Comparison of ENCODE assay signal across 21 cellular contexts in the genomic region with DNA sequence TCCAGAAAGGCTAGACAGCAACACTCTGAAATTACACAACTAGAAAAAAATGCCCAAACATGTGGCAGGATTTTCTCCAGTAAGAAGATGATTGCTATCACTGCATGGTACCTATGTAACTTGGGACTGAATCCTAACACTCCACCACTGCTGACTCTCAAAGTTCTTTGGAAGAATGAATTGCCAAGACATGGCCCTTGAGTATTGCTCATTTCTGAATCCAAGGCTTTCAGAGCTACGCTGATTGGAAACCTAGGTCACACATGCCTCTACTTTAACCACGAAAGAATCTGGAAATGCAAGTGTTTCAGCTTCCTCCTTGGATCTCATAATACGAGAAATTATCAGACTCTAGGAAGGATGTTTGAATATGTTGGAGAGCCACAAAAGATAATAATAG.
"Had no signal": no experiment of that assay in that cellular context is flagged by ENCODE, and none has a peak within 500 bp of the region (broad histone marks: within the 10 kb centered on the region; RNA-seq: fewer than 3 reads in every experiment).

No MANE protein-coding gene starts in this region.

- H3K27me3 ChIP-seq: tibial nerve had no signal

- H3K9me3 Mint-ChIP-seq: activated CD4-positive, alpha-beta memory T cell treated with anti-CD3 and anti-CD28 coated beads for 36 hours; activated naive CD4-positive, alpha-beta T cell treated with anti-CD3 and anti-CD28 coated beads for 36 hours; activated naive CD8-positive, alpha-beta T cell treated with anti-CD3 and anti-CD28 coated beads, Interleukin-2, amount 10 ng/mL, durations not matched to agents 7 days and 5 days; activated T-cell treated with anti-CD3 and anti-CD28 coated beads, Interleukin-2, amount 50 U/mL, for 72 hours; dendritic cell treated with granulocyte-macrophage colony-stimulating factor and Interleukin-4, amounts not matched to agents 40 ng/mL and 50 ng/mL, for 4 days; natural killer cell treated with Interleukin-12 subunit alpha and Interleukin-12 subunit beta and Interleukin-15 and Interleukin-18, amount 100 ng/mL, for 72 hours; stimulated activated naive CD8-positive, alpha-beta T cell treated with anti-CD3 and anti-CD28 coated beads, Interleukin-15, Interleukin-2, amounts not matched to agents 100 ng/mL and 50 ng/mL, for 24 hours had no signal

- H3K4me3 ChIP-seq: tibial nerve had no signal

- H3K27ac Mint-ChIP-seq: activated CD4-positive, alpha-beta memory T cell treated with anti-CD3 and anti-CD28 coated beads for 36 hours; activated naive CD4-positive, alpha-beta T cell treated with anti-CD3 and anti-CD28 coated beads for 36 hours; activated naive CD8-positive, alpha-beta T cell treated with anti-CD3 and anti-CD28 coated beads, Interleukin-2, amount 10 ng/mL, durations not matched to agents 7 days and 5 days; activated T-cell treated with anti-CD3 and anti-CD28 coated beads, Interleukin-2, amount 50 U/mL, for 72 hours; dendritic cell treated with granulocyte-macrophage colony-stimulating factor and Interleukin-4, amounts not matched to agents 40 ng/mL and 50 ng/mL, for 4 days; natural killer cell treated with Interleukin-12 subunit alpha and Interleukin-12 subunit beta and Interleukin-15 and Interleukin-18, amount 100 ng/mL, for 72 hours; stimulated activated naive CD8-positive, alpha-beta T cell treated with anti-CD3 and anti-CD28 coated beads, Interleukin-15, Interleukin-2, amounts not matched to agents 100 ng/mL and 50 ng/mL, for 24 hours; T-helper 17 cell had no signal

- H3K36me3 ChIP-seq: tibial nerve had no signal

- H3K36me3 Mint-ChIP-seq: activated CD4-positive, alpha-beta memory T cell treated with anti-CD3 and anti-CD28 coated beads for 36 hours; activated naive CD8-positive, alpha-beta T cell treated with anti-CD3 and anti-CD28 coated beads, Interleukin-2, amount 10 ng/mL, durations not matched to agents 7 days and 5 days; natural killer cell treated with Interleukin-12 subunit alpha and Interleukin-12 subunit beta and Interleukin-15 and Interleukin-18, amount 100 ng/mL, for 72 hours had no signal

- ATAC-seq: activated T-cell treated with anti-CD3 and anti-CD28 coated beads, Interleukin-2, amount 50 U/mL, for 72 hours; left lobe of liver; natural killer cell treated with Interleukin-12 subunit alpha and Interleukin-12 subunit beta and Interleukin-15 and Interleukin-18, amount 100 ng/mL, for 72 hours; T-helper 17 cell had no signal

- H3K9me3 ChIP-seq: tibial nerve had no signal

- DNase-seq: activated CD4-positive, alpha-beta memory T cell treated with anti-CD3 and anti-CD28 coated beads for 36 hours; activated CD4-positive, alpha-beta T cell treated with anti-CD3 and anti-CD28 coated beads for 48 hours; activated effector memory CD4-positive, alpha-beta T cell treated with Interleukin-2 at 50 U/mL for 16 hours; activated naive CD4-positive, alpha-beta T cell treated with anti-CD3 and anti-CD28 coated beads for 36 hours; activated naive CD8-positive, alpha-beta T cell treated with anti-CD3 and anti-CD28 coated beads, Interleukin-2, amount 10 ng/mL, durations not matched to agents 7 days and 5 days; activated T-cell treated with anti-CD3 and anti-CD28 coated beads, Interleukin-2, amount 50 U/mL, for 72 hours; caudate nucleus; effector CD4-positive, alpha-beta T cell; erythroblast; head of caudate nucleus; islet precursor cell; mammary epithelial cell; stimulated activated CD4-positive, alpha-beta T cell treated with anti-CD3 and anti-CD28 coated beads, Interleukin-12 subunit alpha, Interleukin-12 subunit beta, amount 100 ng/mL, for 4 hours; stimulated activated CD4-positive, alpha-beta T cell treated with anti-CD3 and anti-CD28 coated beads, Interleukin-4, amount 100 ng/mL, for 4 hours; SW 1271; T-helper 17 cell had no signal

- H3K27me3 Mint-ChIP-seq: dendritic cell treated with granulocyte-macrophage colony-stimulating factor and Interleukin-4, amounts not matched to agents 40 ng/mL and 50 ng/mL, for 4 days had no signal

- H3K4me1 Mint-ChIP-seq: T-helper 17 cell had no signal

- H3K4me3 Mint-ChIP-seq: activated CD4-positive, alpha-beta memory T cell treated with anti-CD3 and anti-CD28 coated beads for 36 hours; activated naive CD4-positive, alpha-beta T cell treated with anti-CD3 and anti-CD28 coated beads for 36 hours; activated naive CD8-positive, alpha-beta T cell treated with anti-CD3 and anti-CD28 coated beads, Interleukin-2, amount 10 ng/mL, durations not matched to agents 7 days and 5 days; activated T-cell treated with anti-CD3 and anti-CD28 coated beads, Interleukin-2, amount 50 U/mL, for 72 hours; dendritic cell treated with granulocyte-macrophage colony-stimulating factor and Interleukin-4, amounts not matched to agents 40 ng/mL and 50 ng/mL, for 4 days; natural killer cell treated with Interleukin-12 subunit alpha and Interleukin-12 subunit beta and Interleukin-15 and Interleukin-18, amount 100 ng/mL, for 72 hours; stimulated activated naive CD8-positive, alpha-beta T cell treated with anti-CD3 and anti-CD28 coated beads, Interleukin-15, Interleukin-2, amounts not matched to agents 100 ng/mL and 50 ng/mL, for 24 hours; T-helper 17 cell had no signal
